In the genomic region with DNA sequence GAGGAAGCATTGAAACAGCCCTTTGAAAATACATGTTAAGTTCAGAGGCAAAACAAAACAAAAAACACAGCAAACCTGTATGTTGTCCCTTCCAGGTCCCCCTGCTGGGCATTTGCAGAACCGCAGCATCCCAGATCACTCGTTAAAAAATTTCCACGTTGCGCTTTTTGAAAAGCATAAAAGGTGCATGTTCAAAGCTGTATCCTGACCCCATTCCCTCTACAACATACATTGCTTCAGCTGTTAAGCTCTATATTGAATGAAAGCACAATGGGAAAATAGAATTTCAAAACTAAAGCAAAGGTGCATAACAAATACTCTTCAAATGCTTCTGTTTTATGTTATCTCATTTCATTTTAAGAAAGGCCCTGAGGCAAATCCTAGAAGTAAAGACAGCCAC, we compare ENCODE assay signal across 8 cellular contexts.
DNase-seq lines count a peak whose midpoint lies in the region; ATAC-seq and TF ChIP-seq lines count a peak whose summit lies in the region.

No MANE protein-coding gene starts in this region.

- WGBS in hepatocyte (ENCODE audit: low lambda C conversion rate, missing lambda C conversion rate), result 19% methylated on average over 4 of the region's 4 CpGs

- H2AFZ ChIP-seq in GM23338, result no peak overlapping the region
- H2AFZ ChIP-seq in PC-9, result no peak overlapping the region
- no peak overlapping the region for H2AFZ ChIP-seq in hepatocyte

- H3K36me3 Mint-ChIP-seq in GM23338 (ENCODE audit: low read depth), result no peaks in the 10 kb centered on the region
- no peaks in the 10 kb centered on the region for H3K36me3 Mint-ChIP-seq in activated naive CD8-positive, alpha-beta T cell treated with anti-CD3 and anti-CD28 coated beads, Interleukin-2, amount 50 U/mL, for 24 hours (ENCODE audit: low read depth)

- H3K27me3 ChIP-seq in GM23338 (ENCODE audit: insufficient read depth) (no peaks in the 10 kb centered on the region), PC-9 (ENCODE audit: insufficient read depth, low read depth) (no peaks in the 10 kb centered on the region), hepatocyte (no peaks in the 10 kb centered on the region)

- POLR2A ChIA-PET in PC-9 (lab: Charles Lee; ENCODE audit: unreplicated experiment), result no interaction called here

- peak; percentile 3 for DNase-seq in AML-193 (lab: John Stamatoyannopoulos, UW)
- DNase-seq in GM23338 (ENCODE audit: low spot score), result peak; percentile 78
- peak in 1 of 2 experiments; percentile 45 for DNase-seq in PC-9
- peak; percentile 42 for DNase-seq in activated naive CD8-positive, alpha-beta T cell treated with anti-CD3 and anti-CD28 coated beads, Interleukin-2, amount 50 U/mL, for 24 hours
- peak; percentile 71 for DNase-seq in hepatocyte (ENCODE audit: low spot score)
- peak; percentile 53 to 65 for DNase-seq in stimulated activated CD4-positive, alpha-beta T cell treated with anti-CD3 and anti-CD28 coated beads, Interleukin-2, amount 100 ng/mL, for 24 hours
- no peak for DNase-seq in DMS79 (lab: John Stamatoyannopoulos, UW)

- no peaks in the 10 kb centered on the region for H3K9me3 ChIP-seq in PC-9 (ENCODE audit: insufficient read depth, low read depth)
- no peaks in the 10 kb centered on the region for H3K9me3 ChIP-seq in hepatocyte (ENCODE audit: low read depth)

- H3K4me2 ChIP-seq in GM23338, result no peak overlapping the region
- no peak overlapping the region for H3K4me2 ChIP-seq in PC-9
- no peak overlapping the region for H3K4me2 ChIP-seq in hepatocyte

- H3K4me3 ChIP-seq in GM23338 (no peak overlapping the region), PC-9 (no peak overlapping the region), hepatocyte (no peak overlapping the region)

- no peak overlapping the region for H3K4me3 Mint-ChIP-seq in GM23338
- H3K4me3 Mint-ChIP-seq in activated naive CD8-positive, alpha-beta T cell treated with anti-CD3 and anti-CD28 coated beads, Interleukin-2, amount 50 U/mL, for 24 hours, result no peak overlapping the region

- H3K27ac ChIP-seq in GM23338 (ENCODE audit: low read depth), result no peak overlapping the region
- H3K27ac ChIP-seq in PC-9, result no peak overlapping the region
- H3K27ac ChIP-seq in hepatocyte, result no peak overlapping the region

- no peaks in the 10 kb centered on the region for H4K20me1 ChIP-seq in GM23338 (replicated peaks; ENCODE audit: insufficient read depth)
- H4K20me1 ChIP-seq in PC-9 (ENCODE audit: insufficient read depth), result no peaks in the 10 kb centered on the region
- H4K20me1 ChIP-seq in hepatocyte (ENCODE audit: insufficient read depth, poor library complexity, severe bottlenecking), result no peaks in the 10 kb centered on the region

- H3K9me2 ChIP-seq in GM23338 (ENCODE audit: insufficient read depth) (no peaks in the 10 kb centered on the region), PC-9 (ENCODE audit: insufficient read depth) (no peaks in the 10 kb centered on the region), hepatocyte (replicated peaks; ENCODE audit: insufficient read depth) (no peaks in the 10 kb centered on the region)

- H3F3A ChIP-seq in GM23338 (replicated peaks; ENCODE audit: low read depth), result no peaks in the 10 kb centered on the region
- H3F3A ChIP-seq in PC-9 (ENCODE audit: insufficient read depth, low read depth), result peaks cover 31% of the 10 kb centered on the region

- no peak overlapping the region for H3K27ac Mint-ChIP-seq in GM23338
- H3K27ac Mint-ChIP-seq in activated naive CD8-positive, alpha-beta T cell treated with anti-CD3 and anti-CD28 coated beads, Interleukin-2, amount 50 U/mL, for 24 hours, result no peak overlapping the region

- no peaks in the 10 kb centered on the region for H3K27me3 Mint-ChIP-seq in GM23338 (ENCODE audit: insufficient read depth, low read depth, poor library complexity)
- peaks cover 8% of the 10 kb centered on the region for H3K27me3 Mint-ChIP-seq in activated naive CD8-positive, alpha-beta T cell treated with anti-CD3 and anti-CD28 coated beads, Interleukin-2, amount 50 U/mL, for 24 hours

- no TSS peak for BruUV-seq in PC-9 (replicated peaks; lab: Mats Ljungman, UMichigan)

- peaks cover 9% of the 10 kb centered on the region for H3K4me1 Mint-ChIP-seq in GM23338
- no peaks in the 10 kb centered on the region for H3K4me1 Mint-ChIP-seq in activated naive CD8-positive, alpha-beta T cell treated with anti-CD3 and anti-CD28 coated beads, Interleukin-2, amount 50 U/mL, for 24 hours

- TF ChIP-seq CTCF in GM23338 (conservative IDR thresholded peaks at IDR 0.05; ENCODE audit: low read depth in 2 of 2) (peak; percentile 62 to 98), PC-9 (conservative IDR thresholded peaks at IDR 0.05) (peak; percentile 80), hepatocyte (IDR thresholded peaks at IDR 0.05; ENCODE audit: poor library complexity) (peak; percentile 86)

- no peaks in the 10 kb centered on the region for H3K79me2 ChIP-seq in GM23338 (replicated peaks; ENCODE audit: insufficient read depth)
- 0 out of 2 replicates have a peak, but pooled peaks cover 4% of the 10 kb centered on the region for H3K79me2 ChIP-seq in PC-9 (ENCODE audit: low read depth)
- H3K79me2 ChIP-seq in hepatocyte, result no peaks in the 10 kb centered on the region

- ATAC-seq in GM23338 (peak; percentile 61), GM19324 (IDR thresholded peaks at IDR 0.05; ENCODE audit: low FRiP score, unreplicated experiment) (no peak)
- ATAC-seq in activated naive CD8-positive, alpha-beta T cell treated with anti-CD3 and anti-CD28 coated beads, Interleukin-2, amount 50 U/mL, for 24 hours, result no peak

- intact Hi-C loops in PC-9 (cut with micrococcal nuclease; ENCODE audit: unreplicated experiment), result loop anchor here (10.0 kb wide), 2 partner anchors 619 to 769 kb away; no protein-coding TSS in a partner anchor

- H3K4me1 ChIP-seq in GM23338 (ENCODE audit: insufficient read depth) (peaks cover 15% of the 10 kb centered on the region), PC-9 (replicated peaks; ENCODE audit: insufficient read depth) (peaks cover 63% of the 10 kb centered on the region), hepatocyte (ENCODE audit: insufficient read depth) (peaks cover 3% of the 10 kb centered on the region)

- CTCF ChIA-PET in PC-9 (lab: Charles Lee), result interaction anchor here (0.8 to 1.5 kb wide), 3 partner anchors 53 to 335 kb away, joined by 3 to 15 read pairs (median 4); no protein-coding TSS in a partner anchor

- H3K9me3 Mint-ChIP-seq in GM23338, result no peaks in the 10 kb centered on the region
- H3K9me3 Mint-ChIP-seq in activated naive CD8-positive, alpha-beta T cell treated with anti-CD3 and anti-CD28 coated beads, Interleukin-2, amount 50 U/mL, for 24 hours, result no peaks in the 10 kb centered on the region

- no peaks in the 10 kb centered on the region for H3K36me3 ChIP-seq in GM23338 (ENCODE audit: insufficient read depth)
- no peaks in the 10 kb centered on the region for H3K36me3 ChIP-seq in PC-9 (ENCODE audit: low read depth)
- no peaks in the 10 kb centered on the region for H3K36me3 ChIP-seq in hepatocyte (replicated peaks; ENCODE audit: insufficient read depth, low read depth)

TF ChIP-seq in GM23338, 12 proteins besides CTCF, POLR2A, EP300 and RAD21 (continues in another document):
- TF ChIP-seq, protein P1, sequence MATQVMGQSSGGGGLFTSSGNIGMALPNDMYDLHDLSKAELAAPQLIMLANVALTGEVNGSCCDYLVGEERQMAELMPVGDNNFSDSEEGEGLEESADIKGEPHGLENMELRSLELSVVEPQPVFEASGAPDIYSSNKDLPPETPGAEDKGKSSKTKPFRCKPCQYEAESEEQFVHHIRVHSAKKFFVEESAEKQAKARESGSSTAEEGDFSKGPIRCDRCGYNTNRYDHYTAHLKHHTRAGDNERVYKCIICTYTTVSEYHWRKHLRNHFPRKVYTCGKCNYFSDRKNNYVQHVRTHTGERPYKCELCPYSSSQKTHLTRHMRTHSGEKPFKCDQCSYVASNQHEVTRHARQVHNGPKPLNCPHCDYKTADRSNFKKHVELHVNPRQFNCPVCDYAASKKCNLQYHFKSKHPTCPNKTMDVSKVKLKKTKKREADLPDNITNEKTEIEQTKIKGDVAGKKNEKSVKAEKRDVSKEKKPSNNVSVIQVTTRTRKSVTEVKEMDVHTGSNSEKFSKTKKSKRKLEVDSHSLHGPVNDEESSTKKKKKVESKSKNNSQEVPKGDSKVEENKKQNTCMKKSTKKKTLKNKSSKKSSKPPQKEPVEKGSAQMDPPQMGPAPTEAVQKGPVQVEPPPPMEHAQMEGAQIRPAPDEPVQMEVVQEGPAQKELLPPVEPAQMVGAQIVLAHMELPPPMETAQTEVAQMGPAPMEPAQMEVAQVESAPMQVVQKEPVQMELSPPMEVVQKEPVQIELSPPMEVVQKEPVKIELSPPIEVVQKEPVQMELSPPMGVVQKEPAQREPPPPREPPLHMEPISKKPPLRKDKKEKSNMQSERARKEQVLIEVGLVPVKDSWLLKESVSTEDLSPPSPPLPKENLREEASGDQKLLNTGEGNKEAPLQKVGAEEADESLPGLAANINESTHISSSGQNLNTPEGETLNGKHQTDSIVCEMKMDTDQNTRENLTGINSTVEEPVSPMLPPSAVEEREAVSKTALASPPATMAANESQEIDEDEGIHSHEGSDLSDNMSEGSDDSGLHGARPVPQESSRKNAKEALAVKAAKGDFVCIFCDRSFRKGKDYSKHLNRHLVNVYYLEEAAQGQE (IDR thresholded peaks at IDR 0.05; ENCODE audit: unreplicated experiment), result no peak
- TF ChIP-seq ZNF331 (CRISPR knock-in tag; IDR thresholded peaks at IDR 0.05; ENCODE audit: low read depth), result no peak
- TF ChIP-seq POLR2AphosphoS5 (IDR thresholded peaks at IDR 0.05; ENCODE audit: low read depth), result no peak
